Comparison of ENCODE assay signal across 14 cellular contexts in genomic region chrX:118325453-118325852, GRCh38. TPM values are rescaled to one million over a fixed set of nuclear protein-coding genes. Genes with fewer than 3 reads are reported as not detected.
DNase-seq lines count a peak whose midpoint lies in the region; ATAC-seq and TF ChIP-seq lines count a peak whose summit lies in the region.
"Had no signal": no experiment of that assay in that cellular context is flagged by ENCODE, and none has a peak within 500 bp of the region (broad histone marks: within the 10 kb centered on the region; RNA-seq: fewer than 3 reads in every experiment).

No MANE protein-coding gene starts in this region.

- 0 out of 2 replicates have a peak overlapping the region, but pooled peaks have one; percentile 33 for H3K4me2 ChIP-seq in PC-3 (ENCODE audit: low read length)
- H3K4me2 ChIP-seq: BLaER1 had no signal

- POLR2A ChIA-PET in PC-3 (lab: Charles Lee; ENCODE audit: unreplicated experiment) = no interaction called here

- H4K20me1 ChIP-seq in PC-3 (ENCODE audit: low read length) = no peaks in the 10 kb centered on the region
- H4K20me1 ChIP-seq: BLaER1 had no signal

- DNase-seq in PC-3 = peak; percentile 22
- peak; percentile 8 for DNase-seq in epithelial cell of esophagus (ENCODE audit: low read depth)
- DNase-seq in SKM-1 treated with dmso at 0.1 percent for 144 hours (lab: John Stamatoyannopoulos, UW; ENCODE audit: unreplicated experiment) = no peak
- DNase-seq in mucosa of descending colon = no peak
- no peak for DNase-seq in NCI-H748 treated with DMSO at 0.1 percent for 48 hours (lab: John Stamatoyannopoulos, UW)
- no peak for DNase-seq in NCI-H82 (lab: John Stamatoyannopoulos, UW)
- DNase-seq: cortex of kidney, NCI-H2029, Right ventricle myocardium superior, uterus had no signal

- CTCF ChIA-PET in PC-3 (lab: Charles Lee) = interaction anchor here (0.6 kb wide), 1 partner anchor 272 kb away, joined by 3 read pairs; no protein-coding TSS in a partner anchor

- ATAC-seq in PC-3 (no peak), mucosa of descending colon (no peak)
- ATAC-seq: activated CD4-positive, CD25-positive, alpha-beta regulatory T cell treated with anti-CD3 and anti-CD28 coated beads, Interleukin-2, amount 50 U/mL, for 24 hours had no signal

- no peaks in the 10 kb centered on the region for H3F3A ChIP-seq in PC-3 (ENCODE audit: low read length, unreplicated experiment)

- H3K9me3 ChIP-seq in PC-3 (ENCODE audit: low read length) (no peaks in the 10 kb centered on the region), mucosa of descending colon (no peaks in the 10 kb centered on the region)
- H3K9me3 ChIP-seq: BLaER1, uterus had no signal

- intact Hi-C loops in PC-3 (cut with micrococcal nuclease) = no loop called here
- intact Hi-C loops in mucosa of descending colon (cut with DNase I, micrococcal nuclease) = no loop called here

- no peaks in the 10 kb centered on the region for H3K36me3 ChIP-seq in PC-3 (ENCODE audit: low read depth, low read length)
- no peaks in the 10 kb centered on the region for H3K36me3 ChIP-seq in mucosa of descending colon (ENCODE audit: low read depth)
- H3K36me3 ChIP-seq: BLaER1, uterus had no signal

- H3K79me2 ChIP-seq in PC-3 (ENCODE audit: low read length) = no peaks in the 10 kb centered on the region

- H3K4me3 ChIP-seq in GM12875 (ENCODE audit: low read depth, low read length) = no peak overlapping the region
- H3K4me3 ChIP-seq in PC-3 (ENCODE audit: low read length) = no peak overlapping the region
- H3K4me3 ChIP-seq in epithelial cell of esophagus (ENCODE audit: low read length) = no peak overlapping the region
- no peak overlapping the region for H3K4me3 ChIP-seq in mucosa of descending colon
- H3K4me3 ChIP-seq: BLaER1, uterus had no signal

- H3K27ac ChIP-seq in 22Rv1 (no peak overlapping the region), PC-3 (ENCODE audit: low read length) (no peak overlapping the region)
- H3K27ac ChIP-seq: BLaER1, uterus had no signal

- no TSS peak for BruUV-seq in PC-3 (replicated peaks; lab: Mats Ljungman, UMichigan)

- H3K27me3 ChIP-seq in PC-3 (ENCODE audit: low read length) = no peaks in the 10 kb centered on the region
- H3K27me3 ChIP-seq: BLaER1, uterus had no signal

- H2AFZ ChIP-seq in PC-3 (ENCODE audit: low read length) = no peak overlapping the region

- no peak overlapping the region for H3K9ac ChIP-seq in PC-3 (ENCODE audit: low read length)
- H3K9ac ChIP-seq: BLaER1 had no signal

- H3K4me1 ChIP-seq in PC-3 (ENCODE audit: insufficient read depth, low read length) = no peaks in the 10 kb centered on the region
- no peaks in the 10 kb centered on the region for H3K4me1 ChIP-seq in mucosa of descending colon (ENCODE audit: low read depth)
- H3K4me1 ChIP-seq: BLaER1, uterus had no signal

- peak; percentile 38 for TF ChIP-seq CTCF in 22Rv1 (IDR thresholded peaks at IDR 0.05)
- peak; percentile 24; the same call in 1 of the 2 replicates for TF ChIP-seq CTCF in GM12875 (IDR thresholded peaks at IDR 0.05; ENCODE audit: borderline replicate concordance, insufficient read depth, low read depth, low read length)
- TF ChIP-seq CTCF in PC-3 (conservative IDR thresholded peaks at IDR 0.05; ENCODE audit: low read depth, low read length) = peak; percentile 48
- peak; percentile 32 for TF ChIP-seq CTCF in epithelial cell of esophagus (IDR thresholded peaks at IDR 0.05; ENCODE audit: insufficient read depth, low read depth, low read length, missing control alignments)
- TF ChIP-seq CTCF in mucosa of descending colon (IDR thresholded peaks at IDR 0.05) = no peak

- no peaks in the 10 kb centered on the region for H3K9me2 ChIP-seq in PC-3 (replicated peaks; ENCODE audit: low read length)

RNA-seq across cellular contexts. Expression of gene WDR44, which starts 20.5 kb away (rescaled TPM):
- 10.5 and 16.2 TPM in 2 replicates for total RNA-seq in PC-3 (2014; rRNA removed)
- total RNA-seq in mucosa of descending colon = 10 to 100 TPM in 2 of 3 donors, 1 to 10 TPM in 1; 9.6 to 15.0 (median 10.7) TPM

Comparison
In these comparisons a context has a peak if more than half of its experiments do, and no peak if none do; other contexts are left out.
1. DNase-seq: peak in PC-3 (single experiment) and epithelial cell of esophagus (single experiment); none in SKM-1 treated with dmso at 0.1 percent for 144 hours (single experiment), mucosa of descending colon (0 of 3), NCI-H748 treated with DMSO at 0.1 percent for 48 hours (single experiment) and NCI-H82 (single experiment).